1 cellular context compared by ENCODE assay signal in the genomic region with DNA sequence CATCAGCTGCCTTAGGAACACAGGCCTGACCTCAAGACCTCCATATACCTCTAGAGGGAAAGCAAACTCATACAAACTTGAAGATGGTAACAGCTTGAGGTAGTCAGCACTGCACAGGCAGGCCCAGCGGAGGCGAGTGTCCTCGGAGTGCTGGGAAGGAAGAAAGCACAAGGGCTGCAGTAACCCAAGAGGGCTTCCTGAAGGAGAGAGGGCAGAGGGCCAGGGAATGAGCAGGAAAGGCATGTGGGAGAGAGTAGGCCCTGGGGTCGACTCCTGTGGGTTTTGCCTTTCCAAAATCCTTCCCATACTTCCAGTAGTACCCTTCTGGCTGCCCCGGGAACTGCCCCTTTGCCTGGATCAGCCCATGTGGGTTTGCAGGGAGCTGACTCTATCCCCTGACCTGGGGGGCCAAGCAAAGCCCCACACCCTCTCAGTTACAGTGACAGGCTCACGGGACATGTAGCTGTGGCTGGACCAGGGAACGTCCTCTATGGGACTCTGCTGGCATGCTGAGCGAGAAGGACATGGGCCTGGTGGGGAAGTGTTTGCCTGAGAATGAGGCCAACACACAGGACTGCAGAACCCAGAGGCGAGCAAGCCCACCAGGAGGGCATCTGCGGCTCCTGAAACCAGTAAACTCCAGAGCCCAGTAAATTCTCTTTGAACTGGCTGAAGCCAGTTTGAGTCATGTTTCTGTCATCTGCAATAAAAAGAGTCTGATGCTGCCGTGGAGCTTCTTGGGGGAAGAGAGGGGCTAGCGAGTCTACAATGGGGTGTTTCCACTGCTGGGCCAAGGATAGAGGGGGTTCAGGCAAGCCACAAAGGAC.
TF ChIP-seq lines count a peak whose summit lies in the region.

No MANE protein-coding gene starts in this region.

TF ChIP-seq in GM23338, 12 proteins besides CTCF, POLR2A, EP300 and RAD21 (continued from another document):
- TF ChIP-seq, protein P1, sequence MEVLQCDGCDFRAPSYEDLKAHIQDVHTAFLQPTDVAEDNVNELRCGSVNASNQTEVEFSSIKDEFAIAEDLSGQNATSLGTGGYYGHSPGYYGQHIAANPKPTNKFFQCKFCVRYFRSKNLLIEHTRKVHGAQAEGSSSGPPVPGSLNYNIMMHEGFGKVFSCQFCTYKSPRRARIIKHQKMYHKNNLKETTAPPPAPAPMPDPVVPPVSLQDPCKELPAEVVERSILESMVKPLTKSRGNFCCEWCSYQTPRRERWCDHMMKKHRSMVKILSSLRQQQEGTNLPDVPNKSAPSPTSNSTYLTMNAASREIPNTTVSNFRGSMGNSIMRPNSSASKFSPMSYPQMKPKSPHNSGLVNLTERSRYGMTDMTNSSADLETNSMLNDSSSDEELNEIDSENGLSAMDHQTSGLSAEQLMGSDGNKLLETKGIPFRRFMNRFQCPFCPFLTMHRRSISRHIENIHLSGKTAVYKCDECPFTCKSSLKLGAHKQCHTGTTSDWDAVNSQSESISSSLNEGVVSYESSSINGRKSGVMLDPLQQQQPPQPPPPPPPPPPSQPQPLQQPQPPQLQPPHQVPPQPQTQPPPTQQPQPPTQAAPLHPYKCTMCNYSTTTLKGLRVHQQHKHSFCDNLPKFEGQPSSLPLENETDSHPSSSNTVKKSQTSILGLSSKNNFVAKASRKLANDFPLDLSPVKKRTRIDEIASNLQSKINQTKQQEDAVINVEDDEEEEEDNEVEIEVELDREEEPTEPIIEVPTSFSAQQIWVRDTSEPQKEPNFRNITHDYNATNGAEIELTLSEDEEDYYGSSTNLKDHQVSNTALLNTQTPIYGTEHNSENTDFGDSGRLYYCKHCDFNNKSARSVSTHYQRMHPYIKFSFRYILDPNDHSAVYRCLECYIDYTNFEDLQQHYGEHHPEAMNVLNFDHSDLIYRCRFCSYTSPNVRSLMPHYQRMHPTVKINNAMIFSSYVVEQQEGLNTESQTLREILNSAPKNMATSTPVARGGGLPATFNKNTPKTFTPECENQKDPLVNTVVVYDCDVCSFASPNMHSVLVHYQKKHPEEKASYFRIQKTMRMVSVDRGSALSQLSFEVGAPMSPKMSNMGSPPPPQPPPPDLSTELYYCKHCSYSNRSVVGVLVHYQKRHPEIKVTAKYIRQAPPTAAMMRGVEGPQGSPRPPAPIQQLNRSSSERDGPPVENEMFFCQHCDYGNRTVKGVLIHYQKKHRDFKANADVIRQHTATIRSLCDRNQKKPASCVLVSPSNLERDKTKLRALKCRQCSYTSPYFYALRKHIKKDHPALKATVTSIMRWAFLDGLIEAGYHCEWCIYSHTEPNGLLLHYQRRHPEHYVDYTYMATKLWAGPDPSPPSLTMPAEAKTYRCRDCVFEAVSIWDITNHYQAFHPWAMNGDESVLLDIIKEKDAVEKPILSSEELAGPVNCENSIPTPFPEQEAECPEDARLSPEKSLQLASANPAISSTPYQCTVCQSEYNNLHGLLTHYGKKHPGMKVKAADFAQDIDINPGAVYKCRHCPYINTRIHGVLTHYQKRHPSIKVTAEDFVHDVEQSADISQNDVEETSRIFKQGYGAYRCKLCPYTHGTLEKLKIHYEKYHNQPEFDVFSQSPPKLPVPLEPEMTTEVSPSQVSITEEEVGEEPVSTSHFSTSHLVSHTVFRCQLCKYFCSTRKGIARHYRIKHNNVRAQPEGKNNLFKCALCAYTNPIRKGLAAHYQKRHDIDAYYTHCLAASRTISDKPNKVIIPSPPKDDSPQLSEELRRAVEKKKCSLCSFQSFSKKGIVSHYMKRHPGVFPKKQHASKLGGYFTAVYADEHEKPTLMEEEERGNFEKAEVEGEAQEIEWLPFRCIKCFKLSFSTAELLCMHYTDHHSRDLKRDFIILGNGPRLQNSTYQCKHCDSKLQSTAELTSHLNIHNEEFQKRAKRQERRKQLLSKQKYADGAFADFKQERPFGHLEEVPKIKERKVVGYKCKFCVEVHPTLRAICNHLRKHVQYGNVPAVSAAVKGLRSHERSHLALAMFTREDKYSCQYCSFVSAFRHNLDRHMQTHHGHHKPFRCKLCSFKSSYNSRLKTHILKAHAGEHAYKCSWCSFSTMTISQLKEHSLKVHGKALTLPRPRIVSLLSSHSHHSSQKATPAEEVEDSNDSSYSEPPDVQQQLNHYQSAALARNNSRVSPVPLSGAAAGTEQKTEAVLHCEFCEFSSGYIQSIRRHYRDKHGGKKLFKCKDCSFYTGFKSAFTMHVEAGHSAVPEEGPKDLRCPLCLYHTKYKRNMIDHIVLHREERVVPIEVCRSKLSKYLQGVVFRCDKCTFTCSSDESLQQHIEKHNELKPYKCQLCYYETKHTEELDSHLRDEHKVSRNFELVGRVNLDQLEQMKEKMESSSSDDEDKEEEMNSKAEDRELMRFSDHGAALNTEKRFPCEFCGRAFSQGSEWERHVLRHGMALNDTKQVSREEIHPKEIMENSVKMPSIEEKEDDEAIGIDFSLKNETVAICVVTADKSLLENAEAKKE (CRISPR knock-in tag; IDR thresholded peaks at IDR 0.05): no peak
- no peak for TF ChIP-seq ETS1 (IDR thresholded peaks at IDR 0.05)
- no peak for TF ChIP-seq ZNF331 (CRISPR knock-in tag; IDR thresholded peaks at IDR 0.05; ENCODE audit: low read depth)
- TF ChIP-seq ZNF114 (CRISPR knock-in tag; IDR thresholded peaks at IDR 0.05): no peak
- no peak for TF ChIP-seq JUNB (IDR thresholded peaks at IDR 0.05; ENCODE audit: unreplicated experiment)
- TF ChIP-seq CREB1 (CRISPR knock-in tag; IDR thresholded peaks at IDR 0.05; ENCODE audit: low read depth): no peak
